ENCODE assay signal across 17 cellular contexts in genomic region chr5:173434270-173434669, GRCh38.
DNase-seq lines count a peak whose midpoint lies in the region; TF ChIP-seq lines count a peak whose summit lies in the region.
"Had no signal": no experiment of that assay in that cellular context is flagged by ENCODE, and none has a peak within 500 bp of the region (broad histone marks: within the 10 kb centered on the region; RNA-seq: fewer than 3 reads in every experiment).

No MANE protein-coding gene starts in this region.

- in situ Hi-C loops in Caki2 (cut with HindIII; ENCODE audit: low pct_unique_long_range_greater_than_20kb, low sequenced_read_pairs), result no loop called here

- no peaks in the 10 kb centered on the region for H3K4me1 ChIP-seq in uterus
- H3K4me1 ChIP-seq: BE2C had no signal

- H3K4me3 ChIP-seq in epithelial cell of proximal tubule (ENCODE audit: low read depth, low read length), result no peak overlapping the region
- H3K4me3 ChIP-seq in uterus, result no peak overlapping the region
- H3K4me3 ChIP-seq: BLaER1 had no signal

- H3K27me3 ChIP-seq in uterus, result no peaks in the 10 kb centered on the region
- H3K27me3 ChIP-seq: BLaER1 had no signal

- TF ChIP-seq CTCF in epithelial cell of proximal tubule (conservative IDR thresholded peaks at IDR 0.05; ENCODE audit: low read depth, low read length) (no peak), uterus (IDR thresholded peaks at IDR 0.05) (no peak)

- no peaks in the 10 kb centered on the region for H3K9me3 ChIP-seq in uterus
- H3K9me3 ChIP-seq: BE2C, BLaER1 had no signal

- H3K36me3 ChIP-seq in uterus, result no peaks in the 10 kb centered on the region
- H3K36me3 ChIP-seq: BE2C, BLaER1 had no signal

- no peak for TF ChIP-seq POLR2A in uterus (IDR thresholded peaks at IDR 0.05)

- intact Hi-C loops in uterus (cut with DNase I; ENCODE audit: low total_unique reads), result no loop called here

- DNase-seq in Caki2 (ENCODE audit: low read depth), result peak; percentile 48
- peak; percentile 67 for DNase-seq in epithelial cell of proximal tubule (ENCODE audit: low read depth)
- peak; percentile 76 for DNase-seq in kidney tubule cell (ENCODE audit: low spot score)
- DNase-seq in anterior cingulate cortex (lab: John Stamatoyannopoulos, UW), result no peak
- DNase-seq in uterus, result no peak
- DNase-seq in activated CD4-positive, alpha-beta T cell treated with anti-CD3 and anti-CD28 coated beads, Interleukin-2, amount 50 U/mL, for 48 hours, result no peak
- DNase-seq: 8988T; ACHN; BE2C; C1 segment of cervical spinal cord; Calu3; CD4-positive, CD25-positive, alpha-beta regulatory T cell; CD8-positive, alpha-beta memory T cell; COR-L47; DMS79 treated with DMSO at 0.1 percent for 48 hours; GF-D8 had no signal

- no peak overlapping the region for H3K27ac ChIP-seq in uterus
- H3K27ac ChIP-seq: BLaER1 had no signal

Comparison
In these comparisons a context has a peak if more than half of its experiments do, and no peak if none do; other contexts are left out.
1. DNase-seq: peak in Caki2 (single experiment), epithelial cell of proximal tubule (single experiment) and kidney tubule cell (single experiment); none in anterior cingulate cortex (0 of 58), uterus (0 of 2) and activated CD4-positive, alpha-beta T cell treated with anti-CD3 and anti-CD28 coated beads, Interleukin-2, amount 50 U/mL, for 48 hours (0 of 2).